14 cellular contexts compared by ENCODE assay signal in the genomic region with DNA sequence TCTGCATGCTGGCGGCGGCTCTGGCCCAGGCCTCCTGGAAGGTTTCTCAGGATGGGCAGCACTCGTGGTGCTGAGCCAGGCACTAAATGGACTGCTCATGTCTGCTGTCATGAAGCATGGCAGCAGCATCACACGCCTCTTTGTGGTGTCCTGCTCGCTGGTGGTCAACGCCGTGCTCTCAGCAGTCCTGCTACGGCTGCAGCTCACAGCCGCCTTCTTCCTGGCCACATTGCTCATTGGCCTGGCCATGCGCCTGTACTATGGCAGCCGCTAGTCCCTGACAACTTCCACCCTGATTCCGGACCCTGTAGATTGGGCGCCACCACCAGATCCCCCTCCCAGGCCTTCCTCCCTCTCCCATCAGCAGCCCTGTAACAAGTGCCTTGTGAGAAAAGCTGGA. TPM values are rescaled to one million over a fixed set of nuclear protein-coding genes. Genes with fewer than 3 reads are reported as not detected.
DNase-seq lines count a peak whose midpoint lies in the region; ATAC-seq and TF ChIP-seq lines count a peak whose summit lies in the region.
"Had no signal": no experiment of that assay in that cellular context is flagged by ENCODE, and none has a peak within 500 bp of the region (broad histone marks: within the 10 kb centered on the region; RNA-seq: fewer than 3 reads in every experiment).

No MANE protein-coding gene starts in this region.

- no peaks in the 10 kb centered on the region for H3K27me3 Mint-ChIP-seq in activated CD4-positive, alpha-beta T cell treated with anti-CD3 and anti-CD28 coated beads, Interleukin-2, amount 10 ng/mL, durations not matched to agents 7 days and 5 days
- no peaks in the 10 kb centered on the region for H3K27me3 Mint-ChIP-seq in CD8-positive, alpha-beta T cell (ENCODE audit: low read depth)
- no peaks in the 10 kb centered on the region for H3K27me3 Mint-ChIP-seq in activated naive CD8-positive, alpha-beta T cell treated with anti-CD3 and anti-CD28 coated beads, Interleukin-2, amount 50 U/mL, for 24 hours

- no peaks in the 10 kb centered on the region for H3K27me3 ChIP-seq in CD8-positive, alpha-beta T cell (ENCODE audit: insufficient read depth, low read length)
- H3K27me3 ChIP-seq in neutrophil = no peaks in the 10 kb centered on the region
- H3K27me3 ChIP-seq: gastroesophageal sphincter had no signal

- no peak overlapping the region for H3K27ac ChIP-seq in CD8-positive, alpha-beta T cell (ENCODE audit: low read depth, low read length)
- peak overlapping the region; percentile 94 for H3K27ac ChIP-seq in neutrophil
- H3K27ac ChIP-seq: A549 had no signal

- H3K4me3 ChIP-seq in CD8-positive, alpha-beta T cell (ENCODE audit: low read depth, low read length) = no peak overlapping the region
- H3K4me3 ChIP-seq in neutrophil (ENCODE audit: low read depth in 1 of 2, low read length in 1 of 2) = no peak overlapping the region
- H3K4me3 ChIP-seq: A549, gastroesophageal sphincter had no signal

- no peak overlapping the region for H3K4me3 Mint-ChIP-seq in activated CD4-positive, alpha-beta T cell treated with anti-CD3 and anti-CD28 coated beads, Interleukin-2, amount 10 ng/mL, durations not matched to agents 7 days and 5 days
- H3K4me3 Mint-ChIP-seq in CD8-positive, alpha-beta T cell = no peak overlapping the region
- no peak overlapping the region for H3K4me3 Mint-ChIP-seq in activated naive CD8-positive, alpha-beta T cell treated with anti-CD3 and anti-CD28 coated beads, Interleukin-2, amount 50 U/mL, for 24 hours

- peaks cover 37% of the 10 kb centered on the region for H3K4me1 ChIP-seq in CD8-positive, alpha-beta T cell (ENCODE audit: insufficient read depth, low read length)
- peaks cover 34 to 51% of the 10 kb centered on the region in 2 experiments for H3K4me1 ChIP-seq in neutrophil (ENCODE audit: control insufficient read depth in 1 of 2, insufficient read depth in 1 of 2, low read depth in 1 of 2, low read length in 1 of 2)

- no peak for DNase-seq in activated CD4-positive, alpha-beta T cell treated with anti-CD3 and anti-CD28 coated beads, Interleukin-2, amount 10 ng/mL, durations not matched to agents 7 days and 5 days
- DNase-seq in activated CD4-positive, alpha-beta T cell treated with anti-CD3 and anti-CD28 coated beads for 4 hours = no peak
- DNase-seq in CD8-positive, alpha-beta T cell = no peak
- no peak for DNase-seq in activated naive CD8-positive, alpha-beta T cell treated with anti-CD3 and anti-CD28 coated beads, Interleukin-2, amount 50 U/mL, for 24 hours
- no peak for DNase-seq in sciatic nerve (ENCODE audit: low spot score)
- DNase-seq in stimulated activated CD4-positive, alpha-beta T cell treated with anti-CD3 and anti-CD28 coated beads, Interleukin-2, amount 100 ng/mL, for 24 hours = no peak
- DNase-seq: amygdala, left ventricle myocardium superior, NCI-H1048, SK-N-SH had no signal

- ATAC-seq in CD8-positive, alpha-beta T cell = no peak
- no peak for ATAC-seq in activated naive CD8-positive, alpha-beta T cell treated with anti-CD3 and anti-CD28 coated beads, Interleukin-2, amount 50 U/mL, for 24 hours
- ATAC-seq in sciatic nerve (no peak), GM19455 (IDR thresholded peaks at IDR 0.05; ENCODE audit: unreplicated experiment) (no peak)
- ATAC-seq: A549, gastroesophageal sphincter, left ventricle myocardium superior had no signal

- POLR2A ChIA-PET in activated CD4-positive, alpha-beta T cell treated with anti-CD3 and anti-CD28 coated beads, Interleukin-2, amount 10 ng/mL, durations not matched to agents 7 days and 5 days (lab: Charles Lee) = no interaction called here
- POLR2A ChIA-PET in CD8-positive, alpha-beta T cell (lab: Charles Lee) = interaction anchor here (1.2 to 2.2 kb wide), 2 partner anchors 20 to 166 kb away, joined by 3 to 7 read pairs; a partner anchor contains a TSS

- TF ChIP-seq CTCF in CD8-positive, alpha-beta T cell (IDR thresholded peaks at IDR 0.05) = no peak
- no peak for TF ChIP-seq CTCF in neutrophil (IDR thresholded peaks at IDR 0.05)

- no peaks in the 10 kb centered on the region for H3K9me3 ChIP-seq in CD8-positive, alpha-beta T cell (ENCODE audit: low read length)
- H3K9me3 ChIP-seq in neutrophil = no peaks in the 10 kb centered on the region
- H3K9me3 ChIP-seq: A549, gastroesophageal sphincter, SK-N-SH had no signal

- no peaks in the 10 kb centered on the region for H3K36me3 ChIP-seq in CD8-positive, alpha-beta T cell (ENCODE audit: insufficient read depth, low read length)
- H3K36me3 ChIP-seq in neutrophil = peaks cover 5% of the 10 kb centered on the region

- intact Hi-C loops in CD8-positive, alpha-beta T cell (cut with DNase I, micrococcal nuclease) = loop anchor here in 1 of 2 experiments (5.0 kb wide), 2 partner anchors 124 to 749 kb away; a partner anchor contains a TSS
- intact Hi-C loops in sciatic nerve (cut with DNase I) = loop anchor here (5.0 kb wide), 1 partner anchor 74 kb away; no protein-coding TSS in a partner anchor

- H3K4me1 Mint-ChIP-seq in activated CD4-positive, alpha-beta T cell treated with anti-CD3 and anti-CD28 coated beads, Interleukin-2, amount 10 ng/mL, durations not matched to agents 7 days and 5 days = peaks cover 64% of the 10 kb centered on the region
- H3K4me1 Mint-ChIP-seq in CD8-positive, alpha-beta T cell (ENCODE audit: low read depth) = peaks cover 64% of the 10 kb centered on the region
- H3K4me1 Mint-ChIP-seq in activated naive CD8-positive, alpha-beta T cell treated with anti-CD3 and anti-CD28 coated beads, Interleukin-2, amount 50 U/mL, for 24 hours = peaks cover 56% of the 10 kb centered on the region

- no peaks in the 10 kb centered on the region for H3K9me3 Mint-ChIP-seq in activated CD4-positive, alpha-beta T cell treated with anti-CD3 and anti-CD28 coated beads, Interleukin-2, amount 10 ng/mL, durations not matched to agents 7 days and 5 days
- no peaks in the 10 kb centered on the region for H3K9me3 Mint-ChIP-seq in CD8-positive, alpha-beta T cell
- H3K9me3 Mint-ChIP-seq in activated naive CD8-positive, alpha-beta T cell treated with anti-CD3 and anti-CD28 coated beads, Interleukin-2, amount 50 U/mL, for 24 hours = no peaks in the 10 kb centered on the region

- CTCF ChIA-PET in activated CD4-positive, alpha-beta T cell treated with anti-CD3 and anti-CD28 coated beads, Interleukin-2, amount 10 ng/mL, durations not matched to agents 7 days and 5 days (lab: Charles Lee) = interaction anchor here (0.9 kb wide), 1 partner anchor 20 kb away, joined by 3 read pairs; a partner anchor contains a TSS
- CTCF ChIA-PET in CD8-positive, alpha-beta T cell (lab: Charles Lee) = interaction anchor here (1.3 kb wide), 1 partner anchor 20 kb away, joined by 3 read pairs; a partner anchor contains a TSS

- H3K36me3 Mint-ChIP-seq in activated CD4-positive, alpha-beta T cell treated with anti-CD3 and anti-CD28 coated beads, Interleukin-2, amount 10 ng/mL, durations not matched to agents 7 days and 5 days (ENCODE audit: low read depth) = peaks cover 44% of the 10 kb centered on the region
- H3K36me3 Mint-ChIP-seq in CD8-positive, alpha-beta T cell = peaks cover 50% of the 10 kb centered on the region
- peaks cover 30% of the 10 kb centered on the region for H3K36me3 Mint-ChIP-seq in activated naive CD8-positive, alpha-beta T cell treated with anti-CD3 and anti-CD28 coated beads, Interleukin-2, amount 50 U/mL, for 24 hours (ENCODE audit: low read depth)

- peak overlapping the region; percentile 97 for H3K27ac Mint-ChIP-seq in activated CD4-positive, alpha-beta T cell treated with anti-CD3 and anti-CD28 coated beads, Interleukin-2, amount 10 ng/mL, durations not matched to agents 7 days and 5 days
- peak overlapping the region; percentile 98 for H3K27ac Mint-ChIP-seq in CD8-positive, alpha-beta T cell
- H3K27ac Mint-ChIP-seq in activated naive CD8-positive, alpha-beta T cell treated with anti-CD3 and anti-CD28 coated beads, Interleukin-2, amount 50 U/mL, for 24 hours = peak overlapping the region; percentile 91

RNA-seq across cellular contexts. Expression of a gene that starts 3.2 kb away (rescaled TPM):
- 10 to 100 TPM; 84.0 to 96.6 TPM for total RNA-seq in activated CD4-positive, alpha-beta T cell treated with anti-CD3 and anti-CD28 coated beads, Interleukin-2, amount 10 ng/mL, durations not matched to agents 7 days and 5 days
- total RNA-seq in CD8-positive, alpha-beta T cell = 10 to 100 TPM; 14.8 to 19.4 TPM
- total RNA-seq in sciatic nerve = 37.9 TPM

RNA-seq across cellular contexts. Expression of a gene that starts 3.5 kb away (rescaled TPM):
- total RNA-seq in activated CD4-positive, alpha-beta T cell treated with anti-CD3 and anti-CD28 coated beads, Interleukin-2, amount 10 ng/mL, durations not matched to agents 7 days and 5 days = 10 to 100 TPM; 28.5 to 32.8 TPM
- 10 to 100 TPM; 51.0 to 51.7 TPM for total RNA-seq in CD8-positive, alpha-beta T cell
- total RNA-seq in sciatic nerve = 43.1 TPM

RNA-seq across cellular contexts. Expression of a gene that starts 10.6 kb away (rescaled TPM):
- total RNA-seq in activated CD4-positive, alpha-beta T cell treated with anti-CD3 and anti-CD28 coated beads, Interleukin-2, amount 10 ng/mL, durations not matched to agents 7 days and 5 days = 10 to 100 TPM; 32.4 to 38.0 TPM
- 10 to 100 TPM; 33.7 to 37.2 TPM for total RNA-seq in CD8-positive, alpha-beta T cell
- total RNA-seq in sciatic nerve = 23.2 TPM

RNA-seq across cellular contexts. Expression of a gene that starts 20.4 kb away (rescaled TPM):
- 1 to 10 TPM; 9.5 to 9.7 TPM for total RNA-seq in activated CD4-positive, alpha-beta T cell treated with anti-CD3 and anti-CD28 coated beads, Interleukin-2, amount 10 ng/mL, durations not matched to agents 7 days and 5 days
- 10 to 100 TPM; 10.6 to 13.7 TPM for total RNA-seq in CD8-positive, alpha-beta T cell
- total RNA-seq in sciatic nerve = 12.6 TPM
